ENCODE assay signal across 8 cellular contexts in the genomic region with DNA sequence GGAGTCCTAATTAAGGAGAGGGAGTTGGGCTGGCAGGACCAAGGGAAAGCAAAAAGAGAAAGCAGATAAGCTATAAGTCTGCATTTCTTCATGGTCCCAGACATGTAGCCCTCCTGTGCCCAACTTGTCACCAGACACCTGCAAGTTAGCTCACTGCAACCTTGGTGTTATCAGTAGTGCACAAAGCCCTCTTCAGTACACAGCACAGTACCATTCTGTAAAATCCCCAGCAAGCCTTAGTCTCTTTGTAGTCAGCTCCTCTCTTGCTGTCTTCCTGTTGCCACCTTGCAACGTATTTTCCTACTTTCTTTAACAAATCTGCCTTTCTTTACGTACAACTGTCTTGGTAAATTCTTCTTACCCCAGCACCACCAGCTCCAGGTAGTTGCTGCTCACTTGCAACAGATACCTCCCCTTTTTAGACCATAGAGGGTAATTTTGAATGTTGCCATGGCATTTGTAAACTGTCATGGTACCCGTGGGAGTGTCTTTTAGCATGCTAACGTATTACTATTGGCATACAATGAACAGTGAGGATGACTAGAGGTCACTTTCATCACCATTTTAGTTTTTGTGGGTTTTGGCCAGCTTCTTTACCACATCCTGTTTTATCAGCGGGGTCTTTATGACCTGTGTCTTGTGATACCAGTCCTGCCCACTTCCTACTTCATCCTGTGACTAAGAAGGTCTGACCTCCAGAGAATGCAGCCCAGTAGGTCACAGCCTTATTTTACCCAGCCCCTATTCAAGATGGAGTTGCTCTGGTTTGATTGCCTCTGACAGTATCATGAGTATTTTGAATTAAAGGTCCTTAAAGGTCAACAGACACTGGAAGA. TPM values are rescaled to one million over a fixed set of nuclear protein-coding genes. Genes with fewer than 3 reads are reported as not detected.
A peak's percentile ranks its signal among the peaks of the same experiment; 100 is the strongest.
DNase-seq lines count a peak whose midpoint lies in the region; ATAC-seq and TF ChIP-seq lines count a peak whose summit lies in the region.

No MANE protein-coding gene starts in this region.

- intact Hi-C loops in mammary epithelial cell (cut with micrococcal nuclease), result no loop called here
- intact Hi-C loops in Right ventricle myocardium superior (cut with DNase I), result no loop called here

- H3K4me3 ChIP-seq in mammary epithelial cell (replicated peaks in 1 of 3; ENCODE audit: insufficient read depth in 1 of 3, low read depth in 2 of 3, low read length in 3 of 3), result no peak overlapping the region

- in situ Hi-C loops in mammary epithelial cell (cut with MboI; ENCODE audit: low sequenced_read_pairs in 2 of 2), result no loop called here

- CTCF ChIA-PET in mammary epithelial cell (lab: Charles Lee; ENCODE audit: low non-redundant PET) (no interaction called here), GM10248 (lab: Yijun Ruan, JAX) (no interaction called here)

- H3K27ac ChIP-seq in mammary epithelial cell (ENCODE audit: insufficient read depth, low read depth, low read length), result peak overlapping the region; percentile 16
- H3K27ac ChIP-seq in caudate nucleus (ENCODE audit: low read depth, low read length), result no peak overlapping the region

- TF ChIP-seq CTCF in mammary epithelial cell (conservative IDR thresholded peaks at IDR 0.05 in 1 of 2, IDR thresholded peaks at IDR 0.05 in 1 of 2; ENCODE audit: extremely low read depth in 1 of 2, insufficient read depth in 1 of 2, low read depth in 1 of 2, low read length in 2 of 2) (no peak), GM10248 (IDR thresholded peaks at IDR 0.05; ENCODE audit: control extremely low read depth, extremely low read depth, low read depth, missing control alignments) (no peak)

- no TSS peak for BruUV-seq in mammary epithelial cell (replicated peaks; lab: Mats Ljungman, UMichigan)

- ATAC-seq in GM21381 (IDR thresholded peaks at IDR 0.05; ENCODE audit: unreplicated experiment) (peak; percentile 73), HG03571 (IDR thresholded peaks at IDR 0.05; ENCODE audit: unreplicated experiment) (peak; percentile 73), Right ventricle myocardium superior (ENCODE audit: poor library complexity) (no peak)

- H2AFZ ChIP-seq in mammary epithelial cell (ENCODE audit: low read depth, low read length), result peak overlapping the region; percentile 17

- H3K4me2 ChIP-seq in mammary epithelial cell (ENCODE audit: insufficient read depth, low read depth, low read length), result no peak overlapping the region

- dilution Hi-C loops in mammary epithelial cell (cut with HindIII; ENCODE audit: low sequenced_read_pairs), result no loop called here

- H4K20me1 ChIP-seq in mammary epithelial cell (ENCODE audit: insufficient read depth, low read length), result no peaks in the 10 kb centered on the region

- H3K36me3 ChIP-seq in mammary epithelial cell (ENCODE audit: insufficient read depth, low read length), result no peaks in the 10 kb centered on the region

- no peaks in the 10 kb centered on the region for H3K79me2 ChIP-seq in mammary epithelial cell (ENCODE audit: insufficient read depth, low read length)

- H3K9me3 ChIP-seq in mammary epithelial cell (replicated peaks; ENCODE audit: insufficient read depth, low read length), result no peaks in the 10 kb centered on the region

- 45% methylated on average over 4 of the region's 5 CpGs for WGBS in mammary epithelial cell (ENCODE audit: low coverage, missing lambda C conversion rate)

- DNase-seq in COLO829 (ENCODE audit: low spot score) (peak; percentile 68), mammary epithelial cell (peak; percentile 60), caudate nucleus (lab: John Stamatoyannopoulos, UW) (no peak), iPS-NIHi11 (ENCODE audit: low spot score) (no peak), Right ventricle myocardium superior (no peak), GM10248 (ENCODE audit: extremely low spot score) (no peak)

- peaks cover 9% of the 10 kb centered on the region for H3K4me1 ChIP-seq in mammary epithelial cell (ENCODE audit: insufficient read depth, low read length)

- POLR2A ChIA-PET in GM10248 (lab: Yijun Ruan, JAX), result no interaction called here

- no peaks in the 10 kb centered on the region for H3K27me3 ChIP-seq in mammary epithelial cell (ENCODE audit: insufficient read depth, low read length)

- H3K9ac ChIP-seq in mammary epithelial cell (ENCODE audit: insufficient read depth, low read length), result no peak overlapping the region

RNA-seq across cellular contexts. Expression of a gene that starts 28.3 kb away (rescaled TPM):
- total RNA-seq in mammary epithelial cell (10 to 100 TPM; 15.8 to 21.6 TPM), Right ventricle myocardium superior (117 TPM)
- 8.5 TPM for polyA plus RNA-seq in mammary epithelial cell
- polyA minus RNA-seq in mammary epithelial cell, result not detected

Comparison
In these comparisons a context has a peak if more than half of its experiments do, and no peak if none do; other contexts are left out.
1. DNase-seq: peak in COLO829 (single experiment) and mammary epithelial cell (single experiment); none in caudate nucleus (0 of 61), iPS-NIHi11 (single experiment), Right ventricle myocardium superior (single experiment) and GM10248 (single experiment).